In genomic region chr5:81767938-81768337, GRCh38 we compare ENCODE assay signal across 20 cellular contexts. TPM values are rescaled to one million over a fixed set of nuclear protein-coding genes. Genes with fewer than 3 reads are reported as not detected.
DNase-seq lines count a peak whose midpoint lies in the region; ATAC-seq and TF ChIP-seq lines count a peak whose summit lies in the region.
"Had no signal": no experiment of that assay in that cellular context is flagged by ENCODE, and none has a peak within 500 bp of the region (broad histone marks: within the 10 kb centered on the region; RNA-seq: fewer than 3 reads in every experiment).

No MANE protein-coding gene starts in this region.

- H3K9me3 ChIP-seq in osteoblast (ENCODE audit: low read depth, low read length) (no peaks in the 10 kb centered on the region), left lung (no peaks in the 10 kb centered on the region), stomach (no peaks in the 10 kb centered on the region)

- no peaks in the 10 kb centered on the region for H3K79me2 ChIP-seq in GM23338 (replicated peaks; ENCODE audit: insufficient read depth)
- H3K79me2 ChIP-seq in osteoblast (ENCODE audit: insufficient read depth, low read length), result no peaks in the 10 kb centered on the region

- DNase-seq in GM23338 (ENCODE audit: low spot score) (no peak), amniotic epithelial cell (ENCODE audit: low read depth) (peak; percentile 78), fibroblast of pulmonary artery (ENCODE audit: low read depth) (peak; percentile 60), osteoblast (ENCODE audit: insufficient read length, low spot score, missing footprints) (no peak), left lung (no peak), stomach (no peak)
- no peak for DNase-seq in stimulated activated naive B cell treated with anti-CD40 and anti-IgM and Interleukin-4, amounts not matched to agents 10 μg/mL and 1 μg/mL and 100 μg/mL, for 72 hours
- DNase-seq: COR-L47; HCEC 1CT; NCI-H1417 treated with DMSO at 0.1 percent for 48 hours; NCI-H2029; NCI-H2171; NCI-H446; NK-92 treated with Interleukin-12 subunit alpha and Interleukin-12 subunit beta, amount 100 ng/mL, for 24 hours; OCI-M1; RPMI8226; SIG-M5 had no signal

- no peak for TF ChIP-seq POLR2A in stomach (IDR thresholded peaks at IDR 0.05)

- H3K36me3 ChIP-seq in GM23338 (ENCODE audit: insufficient read depth) (no peaks in the 10 kb centered on the region), osteoblast (ENCODE audit: insufficient read depth, low read length) (no peaks in the 10 kb centered on the region), left lung (no peaks in the 10 kb centered on the region), stomach (no peaks in the 10 kb centered on the region)

- no peak overlapping the region for H3K4me3 ChIP-seq in GM23338
- H3K4me3 ChIP-seq in fibroblast of pulmonary artery (replicated peaks; ENCODE audit: low read depth, low read length), result no peak overlapping the region
- no peak overlapping the region for H3K4me3 ChIP-seq in osteoblast (ENCODE audit: insufficient read depth, low read length)
- H3K4me3 ChIP-seq in left lung, result no peak overlapping the region
- no peak overlapping the region for H3K4me3 ChIP-seq in stomach
- H3K4me3 ChIP-seq: K562 had no signal

- no peak for TF ChIP-seq EP300 in stomach (IDR thresholded peaks at IDR 0.05)

- peaks cover 13% of the 10 kb centered on the region; the same call in 1 of the 2 replicates for H3K9me2 ChIP-seq in GM23338 (ENCODE audit: insufficient read depth)

- H2AFZ ChIP-seq in GM23338 (peak overlapping the region; percentile 24; the same call in 1 of the 2 replicates), osteoblast (ENCODE audit: low read length) (peak overlapping the region; percentile 20)

- no peak overlapping the region for H3K4me3 Mint-ChIP-seq in GM23338
- no peak overlapping the region for H3K4me3 Mint-ChIP-seq in stimulated activated naive B cell treated with anti-CD40 and anti-IgM and Interleukin-4, amounts not matched to agents 10 μg/mL and 1 μg/mL and 100 μg/mL, for 72 hours

- H3K27me3 ChIP-seq in GM23338 (ENCODE audit: insufficient read depth) (no peaks in the 10 kb centered on the region), osteoblast (ENCODE audit: insufficient read depth, low read length) (no peaks in the 10 kb centered on the region), left lung (no peaks in the 10 kb centered on the region), stomach (no peaks in the 10 kb centered on the region)

- H3K27ac Mint-ChIP-seq in GM23338, result 0 out of 2 replicates have a peak overlapping the region, but pooled peaks have one; percentile 7
- H3K27ac Mint-ChIP-seq in stimulated activated naive B cell treated with anti-CD40 and anti-IgM and Interleukin-4, amounts not matched to agents 10 μg/mL and 1 μg/mL and 100 μg/mL, for 72 hours, result no peak overlapping the region

- ATAC-seq in GM23338 (no peak), left lung (no peak), HG02610 (IDR thresholded peaks at IDR 0.05; ENCODE audit: unreplicated experiment) (no peak)
- no peak for ATAC-seq in stimulated activated naive B cell treated with anti-CD40 and anti-IgM and Interleukin-4, amounts not matched to agents 10 μg/mL and 1 μg/mL and 100 μg/mL, for 72 hours (replicated peaks)
- ATAC-seq: K562 had no signal

- peaks cover 8% of the 10 kb centered on the region; the same call in 2 of the 3 replicates for H3K36me3 Mint-ChIP-seq in GM23338 (ENCODE audit: low read depth)
- no peaks in the 10 kb centered on the region for H3K36me3 Mint-ChIP-seq in stimulated activated naive B cell treated with anti-CD40 and anti-IgM and Interleukin-4, amounts not matched to agents 10 μg/mL and 1 μg/mL and 100 μg/mL, for 72 hours

- H3F3A ChIP-seq in GM23338 (replicated peaks; ENCODE audit: low read depth), result no peaks in the 10 kb centered on the region

- peaks cover 9% of the 10 kb centered on the region for H3K27me3 Mint-ChIP-seq in GM23338 (ENCODE audit: insufficient read depth, low read depth, poor library complexity)
- H3K27me3 Mint-ChIP-seq in stimulated activated naive B cell treated with anti-CD40 and anti-IgM and Interleukin-4, amounts not matched to agents 10 μg/mL and 1 μg/mL and 100 μg/mL, for 72 hours, result peaks cover 0 to 3% of the 10 kb centered on the region in 2 donors

- no peaks in the 10 kb centered on the region for H3K4me1 ChIP-seq in GM23338 (ENCODE audit: insufficient read depth)
- H3K4me1 ChIP-seq in osteoblast (ENCODE audit: insufficient read depth, low read length), result peaks cover 12% of the 10 kb centered on the region
- H3K4me1 ChIP-seq in left lung, result no peaks in the 10 kb centered on the region
- H3K4me1 ChIP-seq in stomach, result peaks cover 0 to 22% (median 10%) of the 10 kb centered on the region in 4 donors

- H4K20me1 ChIP-seq in GM23338 (replicated peaks; ENCODE audit: insufficient read depth) (no peaks in the 10 kb centered on the region), osteoblast (ENCODE audit: insufficient read depth, low read length) (no peaks in the 10 kb centered on the region)

- no peak overlapping the region for H3K27ac ChIP-seq in GM23338 (ENCODE audit: low read depth)
- H3K27ac ChIP-seq in osteoblast (ENCODE audit: low read depth, low read length), result no peak overlapping the region
- H3K27ac ChIP-seq in left lung, result no peak overlapping the region
- no peak overlapping the region for H3K27ac ChIP-seq in stomach
- H3K27ac ChIP-seq: C4-2B had no signal

- 27 to 46% (median 33%) methylated on average over 2 of the region's 2 CpGs for WGBS in stomach, 5 donors

- TF ChIP-seq CTCF in GM23338 (conservative IDR thresholded peaks at IDR 0.05; ENCODE audit: low read depth in 2 of 2), result no peak
- no peak for TF ChIP-seq CTCF in fibroblast of pulmonary artery (IDR thresholded peaks at IDR 0.05; ENCODE audit: low read length, missing control alignments)
- TF ChIP-seq CTCF in osteoblast (IDR thresholded peaks at IDR 0.05; ENCODE audit: extremely low read depth, low read depth, low read length), result no peak
- TF ChIP-seq CTCF in left lung (IDR thresholded peaks at IDR 0.05), result no peak
- no peak for TF ChIP-seq CTCF in stomach (IDR thresholded peaks at IDR 0.05)

- H3K4me2 ChIP-seq in GM23338 (no peak overlapping the region), osteoblast (ENCODE audit: insufficient read depth, low read length) (no peak overlapping the region)

- peaks cover 9% of the 10 kb centered on the region; the same call in 2 of the 3 replicates for H3K9me3 Mint-ChIP-seq in GM23338
- no peaks in the 10 kb centered on the region for H3K9me3 Mint-ChIP-seq in stimulated activated naive B cell treated with anti-CD40 and anti-IgM and Interleukin-4, amounts not matched to agents 10 μg/mL and 1 μg/mL and 100 μg/mL, for 72 hours

- intact Hi-C loops in left lung (cut with DNase I) (no loop called here), stomach (cut with DNase I; ENCODE audit: low total_unique reads) (no loop called here)

- H3K4me1 Mint-ChIP-seq in GM23338, result peaks cover 10% of the 10 kb centered on the region; the same call in 2 of the 3 replicates
- no peaks in the 10 kb centered on the region for H3K4me1 Mint-ChIP-seq in stimulated activated naive B cell treated with anti-CD40 and anti-IgM and Interleukin-4, amounts not matched to agents 10 μg/mL and 1 μg/mL and 100 μg/mL, for 72 hours

TF ChIP-seq in GM23338, 12 proteins besides CTCF, POLR2A, EP300 and RAD21:
- TF ChIP-seq ZNF114 (CRISPR knock-in tag; IDR thresholded peaks at IDR 0.05) (no peak), ZNF331 (CRISPR knock-in tag; IDR thresholded peaks at IDR 0.05; ENCODE audit: low read depth) (no peak), CREB1 (CRISPR knock-in tag; IDR thresholded peaks at IDR 0.05; ENCODE audit: low read depth) (no peak), NANOG (IDR thresholded peaks at IDR 0.05; ENCODE audit: borderline replicate concordance) (no peak), POLR2AphosphoS5 (IDR thresholded peaks at IDR 0.05; ENCODE audit: low read depth) (no peak)

RNA-seq across cellular contexts. Expression of gene SSBP2, which starts 17.0 kb away (rescaled TPM):
- total RNA-seq in GM23338 (2014; rRNA removed; shearing (Covaris generic)), result 20.4 and 21.5 TPM in 2 replicates
- polyA plus RNA-seq in GM23338 (2016; fragmentation: Nextera tagmentation; extraction: Ambion mirVana) (19.6 and 24.7 TPM in 2 replicates), stomach (10 to 100 TPM; 14.7 to 28.3 (median 20.9) TPM)
- total RNA-seq in osteoblast (18.1 and 23.6 TPM in 2 replicates), left lung (10 to 100 TPM; 31.6 to 37.3 TPM), stomach (10 to 100 TPM in 4 of 5 donors, under 1 TPM in 1; 0.87 to 86.2 (median 37.3) TPM)

Comparison
In these comparisons a context has a peak if more than half of its experiments do, and no peak if none do; other contexts are left out.
1. DNase-seq: peak in amniotic epithelial cell (single experiment) and fibroblast of pulmonary artery (single experiment); none in GM23338 (single experiment), osteoblast (single experiment), left lung (0 of 2), stimulated activated naive B cell treated with anti-CD40 and anti-IgM and Interleukin-4, amounts not matched to agents 10 μg/mL and 1 μg/mL and 100 μg/mL, for 72 hours (single experiment) and stomach (single experiment).